1 cellular context compared by ENCODE assay signal in genomic region chr17:75749545-75750389, GRCh38.
TF ChIP-seq lines count a peak whose summit lies in the region.

No MANE protein-coding gene starts in this region.

TF ChIP-seq in HepG2, 621 proteins besides CTCF, POLR2A, EP300 and RAD21 (continued from another document and continues in another):
- TF ChIP-seq ZNF142 (CRISPR knock-in tag; IDR thresholded peaks at IDR 0.05) (0 out of 2 replicates have a peak, but pooled peaks have one; percentile 63), ZNF362 (CRISPR knock-in tag; IDR thresholded peaks at IDR 0.05; ENCODE audit: borderline replicate concordance) (no peak; the same call in 1 of the 2 replicates), MLX (CRISPR knock-in tag; IDR thresholded peaks at IDR 0.05) (no peak), SMAD3 (CRISPR knock-in tag; IDR thresholded peaks at IDR 0.05) (0 out of 2 replicates have a peak, but pooled peaks have one; percentile 15), ZNF329 (CRISPR knock-in tag; IDR thresholded peaks at IDR 0.05; ENCODE audit: low read depth) (no peak; the same call in 1 of the 2 replicates), ZBTB7B (CRISPR knock-in tag; IDR thresholded peaks at IDR 0.05) (peak; percentile 56; the same call in 1 of the 2 replicates), SMAD9 (CRISPR knock-in tag; IDR thresholded peaks at IDR 0.05) (no peak), YY1 (IDR thresholded peaks at IDR 0.05; ENCODE audit: insufficient read depth, insufficient replicate concordance, low read depth, low read length) (peak; percentile 38), MEIS1 (CRISPR knock-in tag; IDR thresholded peaks at IDR 0.05; ENCODE audit: borderline replicate concordance) (no peak), ZNF441 (CRISPR knock-in tag; IDR thresholded peaks at IDR 0.05; ENCODE audit: borderline replicate concordance) (no peak), ZNF460 (CRISPR knock-in tag; IDR thresholded peaks at IDR 0.05; ENCODE audit: borderline replicate concordance) (no peak), ZNF839 (CRISPR knock-in tag; IDR thresholded peaks at IDR 0.05; ENCODE audit: borderline replicate concordance) (no peak), RCOR2 (CRISPR knock-in tag; IDR thresholded peaks at IDR 0.05) (no peak), HNRNPH1 (optimal IDR thresholded peaks at IDR 0.05; ENCODE audit: low read depth, low read length) (no peak), RXRA (CRISPR knock-in tag; IDR thresholded peaks at IDR 0.05) (no peak; the same call in 1 of the 2 replicates), GATAD2A (CRISPR knock-in tag; IDR thresholded peaks at IDR 0.05) (peak; percentile 51; the same call in 1 of the 2 replicates), KAT2B (IDR thresholded peaks at IDR 0.05; ENCODE audit: borderline replicate concordance, low read depth, low read length) (no peak), HMGXB4 (CRISPR knock-in tag; IDR thresholded peaks at IDR 0.05; ENCODE audit: borderline replicate concordance in 1 of 2, low read depth in 1 of 2) (peak; percentile 71 to 82; a peak in 3 of 4 replicates), LCORL (IDR thresholded peaks at IDR 0.05) (no peak), LCORL (CRISPR knock-in tag; IDR thresholded peaks at IDR 0.05) (peak; percentile 1; the same call in 1 of the 2 replicates), ZNF180 (CRISPR knock-in tag; IDR thresholded peaks at IDR 0.05; ENCODE audit: borderline replicate concordance, low read depth) (no peak), TMF1 (CRISPR knock-in tag; IDR thresholded peaks at IDR 0.05; ENCODE audit: low read depth) (no peak), ATF2 (CRISPR knock-in tag; IDR thresholded peaks at IDR 0.05) (0 out of 2 replicates have a peak, but pooled peaks have one; percentile 40), ZNF614 (CRISPR knock-in tag; IDR thresholded peaks at IDR 0.05; ENCODE audit: borderline replicate concordance) (no peak; the same call in 1 of the 2 replicates), MED13 (CRISPR knock-in tag; IDR thresholded peaks at IDR 0.05) (peak; percentile 28; the same call in 1 of the 2 replicates)
- TF ChIP-seq, protein P1, sequence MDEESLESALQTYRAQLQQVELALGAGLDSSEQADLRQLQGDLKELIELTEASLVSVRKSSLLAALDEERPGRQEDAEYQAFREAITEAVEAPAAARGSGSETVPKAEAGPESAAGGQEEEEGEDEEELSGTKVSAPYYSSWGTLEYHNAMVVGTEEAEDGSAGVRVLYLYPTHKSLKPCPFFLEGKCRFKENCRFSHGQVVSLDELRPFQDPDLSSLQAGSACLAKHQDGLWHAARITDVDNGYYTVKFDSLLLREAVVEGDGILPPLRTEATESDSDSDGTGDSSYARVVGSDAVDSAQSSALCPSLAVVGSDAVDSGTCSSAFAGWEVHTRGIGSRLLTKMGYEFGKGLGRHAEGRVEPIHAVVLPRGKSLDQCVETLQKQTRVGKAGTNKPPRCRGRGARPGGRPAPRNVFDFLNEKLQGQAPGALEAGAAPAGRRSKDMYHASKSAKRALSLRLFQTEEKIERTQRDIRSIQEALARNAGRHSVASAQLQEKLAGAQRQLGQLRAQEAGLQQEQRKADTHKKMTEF (CRISPR knock-in tag; IDR thresholded peaks at IDR 0.05) = no peak
- TF ChIP-seq, protein P2, sequence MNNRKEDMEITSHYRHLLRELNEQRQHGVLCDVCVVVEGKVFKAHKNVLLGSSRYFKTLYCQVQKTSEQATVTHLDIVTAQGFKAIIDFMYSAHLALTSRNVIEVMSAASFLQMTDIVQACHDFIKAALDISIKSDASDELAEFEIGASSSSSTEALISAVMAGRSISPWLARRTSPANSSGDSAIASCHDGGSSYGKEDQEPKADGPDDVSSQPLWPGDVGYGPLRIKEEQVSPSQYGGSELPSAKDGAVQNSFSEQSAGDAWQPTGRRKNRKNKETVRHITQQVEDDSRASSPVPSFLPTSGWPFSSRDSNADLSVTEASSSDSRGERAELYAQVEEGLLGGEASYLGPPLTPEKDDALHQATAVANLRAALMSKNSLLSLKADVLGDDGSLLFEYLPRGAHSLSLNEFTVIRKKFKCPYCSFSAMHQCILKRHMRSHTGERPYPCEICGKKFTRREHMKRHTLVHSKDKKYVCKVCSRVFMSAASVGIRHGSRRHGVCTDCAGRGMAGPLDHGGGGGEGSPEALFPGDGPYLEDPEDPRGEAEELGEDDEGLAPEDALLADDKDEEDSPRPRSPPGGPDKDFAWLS (CRISPR knock-in tag; IDR thresholded peaks at IDR 0.05; ENCODE audit: borderline replicate concordance) = no peak
- TF ChIP-seq, protein P3, sequence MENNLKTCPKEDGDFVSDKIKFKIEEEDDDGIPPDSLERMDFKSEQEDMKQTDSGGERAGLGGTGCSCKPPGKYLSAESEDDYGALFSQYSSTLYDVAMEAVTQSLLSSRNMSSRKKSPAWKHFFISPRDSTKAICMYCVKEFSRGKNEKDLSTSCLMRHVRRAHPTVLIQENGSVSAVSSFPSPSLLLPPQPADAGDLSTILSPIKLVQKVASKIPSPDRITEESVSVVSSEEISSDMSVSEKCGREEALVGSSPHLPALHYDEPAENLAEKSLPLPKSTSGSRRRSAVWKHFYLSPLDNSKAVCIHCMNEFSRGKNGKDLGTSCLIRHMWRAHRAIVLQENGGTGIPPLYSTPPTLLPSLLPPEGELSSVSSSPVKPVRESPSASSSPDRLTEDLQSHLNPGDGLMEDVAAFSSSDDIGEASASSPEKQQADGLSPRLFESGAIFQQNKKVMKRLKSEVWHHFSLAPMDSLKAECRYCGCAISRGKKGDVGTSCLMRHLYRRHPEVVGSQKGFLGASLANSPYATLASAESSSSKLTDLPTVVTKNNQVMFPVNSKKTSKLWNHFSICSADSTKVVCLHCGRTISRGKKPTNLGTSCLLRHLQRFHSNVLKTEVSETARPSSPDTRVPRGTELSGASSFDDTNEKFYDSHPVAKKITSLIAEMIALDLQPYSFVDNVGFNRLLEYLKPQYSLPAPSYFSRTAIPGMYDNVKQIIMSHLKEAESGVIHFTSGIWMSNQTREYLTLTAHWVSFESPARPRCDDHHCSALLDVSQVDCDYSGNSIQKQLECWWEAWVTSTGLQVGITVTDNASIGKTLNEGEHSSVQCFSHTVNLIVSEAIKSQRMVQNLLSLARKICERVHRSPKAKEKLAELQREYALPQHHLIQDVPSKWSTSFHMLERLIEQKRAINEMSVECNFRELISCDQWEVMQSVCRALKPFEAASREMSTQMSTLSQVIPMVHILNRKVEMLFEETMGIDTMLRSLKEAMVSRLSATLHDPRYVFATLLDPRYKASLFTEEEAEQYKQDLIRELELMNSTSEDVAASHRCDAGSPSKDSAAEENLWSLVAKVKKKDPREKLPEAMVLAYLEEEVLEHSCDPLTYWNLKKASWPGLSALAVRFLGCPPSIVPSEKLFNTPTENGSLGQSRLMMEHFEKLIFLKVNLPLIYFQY (CRISPR knock-in tag; IDR thresholded peaks at IDR 0.05; ENCODE audit: borderline replicate concordance) = peak; percentile 98
- TF ChIP-seq, protein P4, sequence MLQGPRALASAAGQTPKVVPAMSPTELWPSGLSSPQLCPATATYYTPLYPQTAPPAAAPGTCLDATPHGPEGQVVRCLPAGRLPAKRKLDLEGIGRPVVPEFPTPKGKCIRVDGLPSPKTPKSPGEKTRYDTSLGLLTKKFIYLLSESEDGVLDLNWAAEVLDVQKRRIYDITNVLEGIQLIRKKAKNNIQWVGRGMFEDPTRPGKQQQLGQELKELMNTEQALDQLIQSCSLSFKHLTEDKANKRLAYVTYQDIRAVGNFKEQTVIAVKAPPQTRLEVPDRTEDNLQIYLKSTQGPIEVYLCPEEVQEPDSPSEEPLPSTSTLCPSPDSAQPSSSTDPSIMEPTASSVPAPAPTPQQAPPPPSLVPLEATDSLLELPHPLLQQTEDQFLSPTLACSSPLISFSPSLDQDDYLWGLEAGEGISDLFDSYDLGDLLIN (CRISPR knock-in tag; IDR thresholded peaks at IDR 0.05; ENCODE audit: borderline replicate concordance) = no peak
- TF ChIP-seq, protein P5, sequence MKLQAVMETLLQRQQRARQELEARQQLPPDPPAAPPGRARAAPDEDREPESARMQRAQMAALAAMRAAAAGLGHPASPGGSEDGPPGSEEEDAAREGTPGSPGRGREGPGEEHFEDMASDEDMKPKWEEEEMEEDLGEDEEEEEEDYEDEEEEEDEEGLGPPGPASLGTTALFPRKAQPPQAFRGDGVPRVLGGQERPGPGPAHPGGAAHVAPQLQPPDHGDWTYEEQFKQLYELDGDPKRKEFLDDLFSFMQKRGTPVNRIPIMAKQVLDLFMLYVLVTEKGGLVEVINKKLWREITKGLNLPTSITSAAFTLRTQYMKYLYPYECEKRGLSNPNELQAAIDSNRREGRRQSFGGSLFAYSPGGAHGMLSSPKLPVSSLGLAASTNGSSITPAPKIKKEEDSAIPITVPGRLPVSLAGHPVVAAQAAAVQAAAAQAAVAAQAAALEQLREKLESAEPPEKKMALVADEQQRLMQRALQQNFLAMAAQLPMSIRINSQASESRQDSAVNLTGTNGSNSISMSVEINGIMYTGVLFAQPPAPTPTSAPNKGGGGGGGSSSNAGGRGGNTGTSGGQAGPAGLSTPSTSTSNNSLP (IDR thresholded peaks at IDR 0.05; ENCODE audit: low read depth, low read length) = 0 out of 2 replicates have a peak, but pooled peaks have one; percentile 15
